Comparison of ENCODE assay signal across 8 cellular contexts in genomic region chr14:21191809-21192446, GRCh38. TPM values are rescaled to one million over a fixed set of nuclear protein-coding genes. Genes with fewer than 3 reads are reported as not detected.
DNase-seq lines count a peak whose midpoint lies in the region; ATAC-seq and TF ChIP-seq lines count a peak whose summit lies in the region.

No MANE protein-coding gene starts in this region.

- intact Hi-C loops in left colon (cut with DNase I, micrococcal nuclease), result no loop called here

- peak overlapping the region; percentile 45 for H3K4me3 ChIP-seq in GM12865 (ENCODE audit: low read depth, low read length)
- peak overlapping the region; percentile 32 for H3K4me3 ChIP-seq in WERI-Rb-1 (ENCODE audit: low read depth, low read length)
- peak overlapping the region; percentile 8 to 34 for H3K4me3 ChIP-seq in cardiac fibroblast (replicated peaks in 1 of 2; ENCODE audit: low read depth in 2 of 2, low read length in 2 of 2)

- ATAC-seq in HG02763 (IDR thresholded peaks at IDR 0.05; ENCODE audit: unreplicated experiment) (peak; percentile 92), left colon (peak; percentile 95)

- peak; percentile 82 for DNase-seq in GM12865 (ENCODE audit: low read depth)
- DNase-seq in NCI-H187 (lab: John Stamatoyannopoulos, UW), result peak; percentile 82 to 92
- DNase-seq in WERI-Rb-1, result peak; percentile 70
- DNase-seq in cardiac fibroblast (ENCODE audit: low read depth in 2 of 2), result peak; percentile 41 to 43
- DNase-seq in left colon, result peak; percentile 74 to 88
- peak; percentile 54 to 61 for DNase-seq in stimulated activated CD4-positive, alpha-beta T cell treated with anti-CD3 and anti-CD28 coated beads, Interleukin-2, amount 100 ng/mL, for 48 hours
- DNase-seq in GOT3 (lab: John Stamatoyannopoulos, UW), result no peak

- no peaks in the 10 kb centered on the region for H3K36me3 ChIP-seq in WERI-Rb-1

- H3K9me3 ChIP-seq in WERI-Rb-1 (ENCODE audit: severe bottlenecking), result peaks cover 6% of the 10 kb centered on the region

- no peak for TF ChIP-seq CTCF in GM12865 (IDR thresholded peaks at IDR 0.05; ENCODE audit: insufficient read depth, low read depth, low read length, missing control alignments)
- no peak for TF ChIP-seq CTCF in WERI-Rb-1 (IDR thresholded peaks at IDR 0.05; ENCODE audit: low read depth, low read length)
- TF ChIP-seq CTCF in cardiac fibroblast (IDR thresholded peaks at IDR 0.05; ENCODE audit: low read depth, low read length), result no peak

- H3K27me3 ChIP-seq in WERI-Rb-1 (ENCODE audit: insufficient read depth, low read depth, severe bottlenecking), result no peaks in the 10 kb centered on the region

- no peak overlapping the region for H3K27ac ChIP-seq in WERI-Rb-1

RNA-seq across cellular contexts. Expression of gene OR5AU1, which starts 36.1 kb away (rescaled TPM):
- total RNA-seq in left colon, result not detected
